14 cellular contexts compared by ENCODE assay signal in the genomic region with DNA sequence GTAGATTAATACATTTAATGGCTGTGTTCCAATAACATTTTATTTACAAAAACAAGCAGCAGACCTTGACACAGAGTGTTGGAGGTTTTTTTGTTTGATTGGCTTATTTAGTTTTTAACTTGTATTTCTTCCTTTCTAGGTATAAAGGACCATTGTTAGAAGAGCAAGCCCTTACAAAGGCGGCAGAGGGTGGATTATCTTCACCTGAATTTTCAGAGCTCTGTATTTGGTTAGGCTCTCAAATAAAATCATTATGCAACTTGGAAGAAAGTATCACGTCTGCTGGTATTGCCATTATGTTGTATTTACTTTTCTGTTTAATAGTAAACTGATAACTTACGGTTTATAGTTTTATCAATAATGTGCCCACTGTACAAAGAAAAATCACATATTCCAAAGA.
"Had no signal": no experiment of that assay in that cellular context is flagged by ENCODE, and none has a peak within 500 bp of the region (broad histone marks: within the 10 kb centered on the region; RNA-seq: fewer than 3 reads in every experiment).

No MANE protein-coding gene starts in this region.

- DNase-seq: activated CD4-positive, alpha-beta memory T cell treated with anti-CD3 and anti-CD28 coated beads for 36 hours; activated CD4-positive, alpha-beta T cell treated with anti-CD3 and anti-CD28 coated beads for 48 hours; activated naive CD4-positive, alpha-beta T cell treated with anti-CD3 and anti-CD28 coated beads for 36 hours; activated naive CD8-positive, alpha-beta T cell treated with anti-CD3 and anti-CD28 coated beads, Interleukin-2, amount 50 U/mL, for 24 hours; activated T-cell treated with anti-CD3 and anti-CD28 coated beads, Interleukin-2, amount 50 U/mL, for 48 hours; glutamatergic neuron; kidney glomerular epithelial cell; left ventricle myocardium superior; mammary epithelial cell; midbrain; natural killer cell; psoas muscle; stimulated activated CD4-positive, alpha-beta T cell treated with anti-CD3 and anti-CD28 coated beads, Interleukin-4, amount 100 ng/mL, for 24 hours; stimulated activated naive CD4-positive, alpha-beta T cell treated with Interleukin-2 at 50 U/mL for 16 hours had no signal

- ATAC-seq: activated naive CD8-positive, alpha-beta T cell treated with anti-CD3 and anti-CD28 coated beads, Interleukin-2, amount 50 U/mL, for 24 hours; left ventricle myocardium superior; natural killer cell; psoas muscle had no signal
